ENCODE assay signal across 36 cellular contexts in the genomic region with DNA sequence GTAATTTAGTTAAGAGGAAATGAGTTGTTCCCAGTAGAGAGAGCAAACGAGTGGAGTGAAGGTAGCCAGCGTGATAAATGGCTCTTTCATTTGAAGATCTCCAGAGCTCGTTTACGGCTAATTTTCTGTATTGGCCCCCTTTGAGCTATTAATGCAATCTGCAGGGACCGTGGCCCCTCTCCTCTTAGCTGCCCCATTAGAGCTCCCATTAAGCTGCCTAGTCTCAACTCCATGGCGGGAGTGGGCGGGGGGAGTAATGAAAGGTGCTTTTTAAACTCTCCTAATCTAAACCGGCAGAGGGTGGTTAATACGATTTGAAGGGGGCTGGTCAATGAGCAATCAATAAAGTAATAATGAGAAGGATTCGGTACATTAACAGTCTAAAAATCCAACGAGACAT. TPM values are rescaled to one million over a fixed set of nuclear protein-coding genes. Genes with fewer than 3 reads are reported as not detected.
"Had no signal": no experiment of that assay in that cellular context is flagged by ENCODE, and none has a peak within 500 bp of the region (broad histone marks: within the 10 kb centered on the region; RNA-seq: fewer than 3 reads in every experiment).

No MANE protein-coding gene starts in this region.

- H2AFZ ChIP-seq: hepatocyte had no signal

- H3K27me3 ChIP-seq: testis had no signal

- H3K4me2 ChIP-seq: hepatocyte had no signal

- DNase-seq: activated CD4-positive, alpha-beta T cell treated with anti-CD3 and anti-CD28 coated beads for 48 hours; activated CD4-positive, alpha-beta T cell treated with anti-CD3 and anti-CD28 coated beads, Interleukin-2, amount 50 U/mL, for 48 hours; activated CD8-positive, alpha-beta memory T cell treated with anti-CD3 and anti-CD28 coated beads for 24 hours; activated CD8-positive, alpha-beta memory T cell treated with anti-CD3 and anti-CD28 coated beads, Interleukin-2, amount 50 U/mL, for 4 hours; activated gamma-delta T cell; activated naive CD4-positive, alpha-beta T cell treated with anti-CD3 and anti-CD28 coated beads, Interleukin-2, amount 10 ng/mL, durations not matched to agents 7 days and 5 days; activated naive CD8-positive, alpha-beta T cell treated with anti-CD3 and anti-CD28 coated beads, Interleukin-2, amount 10 ng/mL, durations not matched to agents 7 days and 5 days; activated T-cell treated with anti-CD3 and anti-CD28 coated beads, Interleukin-2, amount 50 U/mL, for 24 hours; cerebellar nuclear complex; colonic mucosa; effector memory CD4-positive, alpha-beta T cell; erythroblast; gastrocnemius medialis; islet precursor cell; left ventricle myocardium superior; retina; stimulated activated CD4-positive, alpha-beta T cell treated with anti-CD3 and anti-CD28 coated beads, Interleukin-12 subunit alpha, Interleukin-12 subunit beta, amount 100 ng/mL, for 4 hours; stimulated activated CD4-positive, alpha-beta T cell treated with anti-CD3 and anti-CD28 coated beads, Interleukin-4, amount 100 ng/mL, for 1 hour; stimulated activated naive CD8-positive, alpha-beta T cell treated with anti-CD3 and anti-CD28 coated beads, Interleukin-15, Interleukin-2, amounts not matched to agents 100 U/mL and 50 U/mL, for 24 hours; T1000; testis; transverse colon; WERI-Rb-1 had no signal

- H3K4me3 ChIP-seq: ascending aorta, cardiac muscle cell, colonic mucosa, gastrocnemius medialis, hepatocyte, prostate gland, skin epidermis, testis, transverse colon had no signal

- H3K27ac ChIP-seq: ascending aorta, cardiac muscle cell, colonic mucosa, gastrocnemius medialis, hepatocyte, neutrophil, prostate gland, skin epidermis, testis, transverse colon, WERI-Rb-1 had no signal

- H3K4me1 ChIP-seq: ascending aorta, colonic mucosa, gastrocnemius medialis, prostate gland, testis had no signal

- FAIRE-seq: urothelium cell line had no signal

- H3K36me3 ChIP-seq: ascending aorta, cardiac muscle cell, colonic mucosa, gastrocnemius medialis, neutrophil, prostate gland, transverse colon, WERI-Rb-1 had no signal

- H3K79me2 ChIP-seq: hepatocyte had no signal

- H3K9me3 ChIP-seq: ascending aorta, colonic mucosa, gastrocnemius medialis, neutrophil, prostate gland, testis, transverse colon had no signal

- ATAC-seq: activated CD4-positive, CD25-positive, alpha-beta regulatory T cell treated with anti-CD3 and anti-CD28 coated beads, Interleukin-2, amount 50 U/mL, for 24 hours; gastrocnemius medialis; left ventricle myocardium superior; sciatic nerve; stimulated activated naive CD8-positive, alpha-beta T cell treated with anti-CD3 and anti-CD28 coated beads, Interleukin-15, Interleukin-2, amounts not matched to agents 100 U/mL and 50 U/mL, for 24 hours had no signal

RNA-seq across cellular contexts. Expression of a gene that starts 12.5 kb away (rescaled TPM):
- total RNA-seq: activated naive CD8-positive, alpha-beta T cell treated with anti-CD3 and anti-CD28 coated beads, Interleukin-2, amount 10 ng/mL, durations not matched to agents 7 days and 5 days; ascending aorta; cardiac muscle cell; colonic mucosa; dermis microvascular lymphatic vessel endothelial cell; gastrocnemius medialis; left ventricle myocardium superior; lung microvascular endothelial cell; mesenteric fat pad; mucosa of gallbladder; sciatic nerve; transverse colon had no signal
- polyA plus RNA-seq: cardiac muscle cell had no signal
